11 cellular contexts compared by ENCODE assay signal in the genomic region with DNA sequence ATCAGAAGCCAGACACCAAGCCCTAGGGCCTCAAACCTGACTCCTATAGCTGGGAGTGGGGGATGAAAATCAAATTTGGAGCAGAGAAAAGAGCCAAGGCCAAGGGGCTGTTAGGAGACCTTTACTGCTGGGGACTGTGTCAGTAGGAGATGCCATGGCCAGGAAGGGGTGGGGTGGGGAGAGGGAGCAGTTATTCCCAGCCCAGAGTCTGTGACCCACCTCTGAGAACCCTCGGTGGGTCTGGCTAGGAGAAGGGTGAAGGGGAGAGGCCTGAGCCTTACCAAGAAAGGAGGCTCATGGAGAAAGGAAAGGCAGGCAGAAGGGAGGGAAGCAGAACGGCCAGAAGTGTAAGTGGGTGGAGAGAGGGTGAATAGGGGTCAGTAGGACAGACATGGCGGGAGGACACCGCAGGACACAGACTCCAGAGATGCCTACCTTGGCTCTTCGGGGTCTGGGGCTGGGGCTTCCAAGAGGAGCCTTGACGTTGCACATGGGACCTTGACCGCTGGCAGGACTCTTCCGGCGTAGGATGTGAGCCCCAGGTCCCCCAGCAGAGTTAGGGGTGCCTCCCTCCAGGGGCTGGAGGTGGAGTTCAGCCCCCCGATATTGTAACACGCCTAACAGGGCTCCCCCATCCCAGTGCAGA. TPM values are rescaled to one million over a fixed set of nuclear protein-coding genes. Genes with fewer than 3 reads are reported as not detected.
A peak's percentile ranks its signal among the peaks of the same experiment; 100 is the strongest.
DNase-seq lines count a peak whose midpoint lies in the region; ATAC-seq and TF ChIP-seq lines count a peak whose summit lies in the region.
"Had no signal": no experiment of that assay in that cellular context is flagged by ENCODE, and none has a peak within 500 bp of the region (broad histone marks: within the 10 kb centered on the region; RNA-seq: fewer than 3 reads in every experiment).

No MANE protein-coding gene starts in this region.

- H2BK120ac ChIP-seq in IMR-90 (ENCODE audit: low read depth, low read length) = peak overlapping the region; percentile 41; the same call in 1 of the 2 replicates

- H2AK5ac ChIP-seq in IMR-90 (ENCODE audit: low read depth, low read length) = peak overlapping the region; percentile 43; the same call in 1 of the 2 replicates

- peak overlapping the region; percentile 88 for H3K4ac ChIP-seq in IMR-90 (ENCODE audit: low read depth, low read length)

- CTCF ChIA-PET in IMR-90 (lab: Yijun Ruan, JAX) = interaction anchor here (1.0 kb wide), 1 partner anchor 29 kb away, joined by 3 read pairs; no protein-coding TSS in a partner anchor

- H3K27me3 ChIP-seq in IMR-90 (ENCODE audit: control insufficient read depth, insufficient read depth, low read length) (no peaks in the 10 kb centered on the region), colonic mucosa (no peaks in the 10 kb centered on the region)

- no peak overlapping the region for H3K56ac ChIP-seq in IMR-90 (ENCODE audit: extremely low read depth, insufficient read depth, low read length)

- TF ChIP-seq POLR2A in IMR-90 (IDR thresholded peaks at IDR 0.05; ENCODE audit: low read depth, low read length) (no peak), lower leg skin (IDR thresholded peaks at IDR 0.05) (no peak)

- no peak for TF ChIP-seq CTCF in IMR-90 (conservative IDR thresholded peaks at IDR 0.05; ENCODE audit: low read depth, low read length)
- TF ChIP-seq CTCF in colonic mucosa (IDR thresholded peaks at IDR 0.05) = no peak
- no peak for TF ChIP-seq CTCF in lower leg skin (IDR thresholded peaks at IDR 0.05)

- peak overlapping the region; percentile 44 for H2BK5ac ChIP-seq in IMR-90 (ENCODE audit: low read depth, low read length, poor library complexity, severe bottlenecking)

- 0 out of 2 replicates have a peak overlapping the region, but pooled peaks have one; percentile 76 for H3K23ac ChIP-seq in IMR-90 (ENCODE audit: low read depth, low read length)

- no TSS peak for BruUV-seq in IMR-90 (replicated peaks; lab: Mats Ljungman, UMichigan)

- 0 out of 3 replicates have a peak overlapping the region, but pooled peaks have one; percentile 49 for H2BK15ac ChIP-seq in IMR-90 (ENCODE audit: low read depth, low read length)

- peak overlapping the region; percentile 94 for H2AFZ ChIP-seq in IMR-90 (replicated peaks; ENCODE audit: low read length, poor library complexity)

- H2BK20ac ChIP-seq in IMR-90 (ENCODE audit: low read depth, low read length) = peak overlapping the region; percentile 29; the same call in 1 of the 2 replicates

- 69% methylated on average over 7 of the region's 11 CpGs; no CpG with 5 or more reads in 1 of the 2 experiments for WGBS in IMR-90 (ENCODE audit: extremely low coverage in 2 of 2, insufficient read length in 1 of 2), 2 experiments
- WGBS in lower leg skin, 2 donors = 18 to 44% methylated on average over 9 to 11 of the region's 11 CpGs

- peak overlapping the region; percentile 96 for H4K8ac ChIP-seq in IMR-90 (ENCODE audit: low read depth in 2 of 2, low read length in 2 of 2)

- H4K5ac ChIP-seq in IMR-90 (ENCODE audit: low read depth, low read length) = peak overlapping the region; percentile 43

- TF ChIP-seq RAD21 in IMR-90 (IDR thresholded peaks at IDR 0.05; ENCODE audit: low read length) = no peak

- POLR2A ChIA-PET in IMR-90 (lab: Charles Lee; ENCODE audit: unreplicated experiment) = no interaction called here

- peaks cover 31% of the 10 kb centered on the region for H3K4me1 ChIP-seq in IMR-90 (ENCODE audit: control insufficient read depth, insufficient read depth, low read length)
- no peaks in the 10 kb centered on the region for H3K4me1 ChIP-seq in colonic mucosa

- DNase-seq in IMR-90 (no peak), colonic mucosa (no peak), lower leg skin (ENCODE audit: low spot score in 2 of 2) (peak in 1 of 2 donors; percentile 76), substantia nigra (lab: John Stamatoyannopoulos, UW) (peak in 1 of 49 donors; percentile 20), RPMI8226 (no peak), NCI-H1694 (lab: John Stamatoyannopoulos, UW) (no peak), COR-L47 (lab: John Stamatoyannopoulos, UW) (no peak)
- DNase-seq: activated CD4-positive, alpha-beta T cell treated with anti-CD3 and anti-CD28 coated beads, Interleukin-2, amount 50 U/mL, for 4 hours; cortex of kidney; GF-D8 had no signal

- H3K9me3 ChIP-seq in IMR-90 (ENCODE audit: control insufficient read depth, insufficient read depth, low read length) = no peaks in the 10 kb centered on the region
- no peaks in the 10 kb centered on the region for H3K9me3 ChIP-seq in colonic mucosa

- H3K9ac ChIP-seq in IMR-90 (ENCODE audit: low read depth, low read length) (peak overlapping the region; percentile 33), colonic mucosa (ENCODE audit: low read depth in 2 of 2, low read length in 2 of 2) (peak overlapping the region; percentile 40 to 59)

- H2AK9ac ChIP-seq in IMR-90 (replicated peaks; ENCODE audit: low read depth, low read length, poor library complexity) = peak overlapping the region; percentile 92

- H4K91ac ChIP-seq in IMR-90 (ENCODE audit: insufficient read depth, low read depth, low read length) = peak overlapping the region; percentile 76

- H3K79me1 ChIP-seq in IMR-90 (ENCODE audit: low read depth in 1 of 2, low read length in 2 of 2) = peaks cover 4 to 5% of the 10 kb centered on the region in 2 experiments

- H3K18ac ChIP-seq in IMR-90 (ENCODE audit: low read depth, low read length) = peak overlapping the region; percentile 26; the same call in 1 of the 2 replicates

- peak overlapping the region; percentile 71; the same call in 1 of the 2 replicates for H3K27ac ChIP-seq in IMR-90 (ENCODE audit: insufficient read depth, low read length)
- peak overlapping the region; percentile 23 for H3K27ac ChIP-seq in colonic mucosa
- H3K27ac ChIP-seq in substantia nigra (ENCODE audit: low read depth, low read length, poor library complexity, severe bottlenecking) = peak overlapping the region; percentile 100

- peak overlapping the region; percentile 88 for H3K14ac ChIP-seq in IMR-90 (replicated peaks; ENCODE audit: low read depth, low read length)

- dilution Hi-C loops in IMR-90 (cut with HindIII; ENCODE audit: low sequenced_read_pairs, unreplicated experiment) = no loop called here

- peaks cover 17% of the 10 kb centered on the region for H3K9me1 ChIP-seq in IMR-90 (ENCODE audit: insufficient read depth, low read length)

- ATAC-seq in IMR-90 (ENCODE audit: low read depth) = no peak
- no peak for ATAC-seq in HG03354 (IDR thresholded peaks at IDR 0.05; ENCODE audit: poor library complexity, severe bottlenecking, unreplicated experiment)

- in situ Hi-C loops in IMR-90 (cut with MboI; ENCODE audit: low sequenced_read_pairs) = no loop called here

- H3K4me2 ChIP-seq in IMR-90 (ENCODE audit: low read depth, low read length) = peak overlapping the region; percentile 70

- intact Hi-C loops in IMR-90 (cut with micrococcal nuclease) = no loop called here
- intact Hi-C loops in colonic mucosa (cut with DNase I) = loop anchor here (10.0 kb wide), 2 partner anchors 107 to 187 kb away; partner anchors contain the start of gene MPZ
- intact Hi-C loops in lower leg skin (cut with DNase I; ENCODE audit: low total_unique reads) = no loop called here

- H3K4me3 ChIP-seq in IMR-90 (ENCODE audit: insufficient read depth, low read depth, low read length) (no peak overlapping the region), colonic mucosa (peak overlapping the region; percentile 24), lower leg skin (ENCODE audit: low read depth, poor library complexity, severe bottlenecking) (peak overlapping the region; percentile 24)

- no peaks in the 10 kb centered on the region for H4K20me1 ChIP-seq in IMR-90 (ENCODE audit: insufficient read depth, low read length)

- H3K36me3 ChIP-seq in IMR-90 (ENCODE audit: control insufficient read depth, insufficient read depth, low read length) (no peaks in the 10 kb centered on the region), colonic mucosa (no peaks in the 10 kb centered on the region)

TF ChIP-seq in IMR-90, 13 proteins besides CTCF, POLR2A, EP300 and RAD21 (continues in another document):
- no peak for TF ChIP-seq RCOR1 (IDR thresholded peaks at IDR 0.05; ENCODE audit: insufficient replicate concordance, low read length)

RNA-seq across cellular contexts. Expression of gene ADAMTS4, which starts 1.2 kb away (rescaled TPM):
- total RNA-seq in IMR-90 (2012; rRNA removed) (0.28 and 0.72 TPM in 2 replicates), colonic mucosa (10 to 100 TPM in 1 of 2 donors, under 1 TPM in 1; 0.57 to 14.0 TPM), lower leg skin (10 to 100 TPM in 1 of 4 donors, 1 to 10 TPM in 2, under 1 TPM in 1; 0.20 to 15.3 (median 4.2) TPM)
- 0.39 and 0.40 TPM in 2 replicates for polyA plus RNA-seq in IMR-90 (2012; rRNA removed)
- polyA plus RNA-seq in IMR-90 (2012; cell fraction: cytosol; rRNA removed) = 0.25 and 0.40 TPM in 2 replicates
- 1.4 and 1.6 TPM in 2 replicates for polyA plus RNA-seq in IMR-90 (2012; cell fraction: nucleus; rRNA removed; ENCODE audit: low replicate concordance)

RNA-seq across cellular contexts. Expression of gene NDUFS2, which starts 4.5 kb away (rescaled TPM):
- total RNA-seq in IMR-90 (2012; rRNA removed) (85.5 and 122 TPM in 2 replicates), colonic mucosa (100 to 1,000 TPM; 167 to 169 TPM), lower leg skin (100 to 1,000 TPM in 3 of 4 donors, 10 to 100 TPM in 1; 88.7 to 127 (median 106) TPM)
- polyA plus RNA-seq in IMR-90 (2012; rRNA removed) = 101 and 103 TPM in 2 replicates
- 83.0 and 100.0 TPM in 2 replicates for polyA plus RNA-seq in IMR-90 (2012; cell fraction: cytosol; rRNA removed)
- 67.4 and 101 TPM in 2 replicates for polyA plus RNA-seq in IMR-90 (2012; cell fraction: nucleus; rRNA removed; ENCODE audit: low replicate concordance)

RNA-seq across cellular contexts. Expression of gene FCER1G, which starts 17.4 kb away (rescaled TPM):
- not detected in 2 replicates for total RNA-seq in IMR-90 (2012; rRNA removed)
- 0.44 and 0.57 TPM in 2 replicates for polyA plus RNA-seq in IMR-90 (2012; rRNA removed)
- 0.94 TPM in 1 of 2 replicates, not detected in the other for polyA plus RNA-seq in IMR-90 (2012; cell fraction: cytosol; rRNA removed)
- polyA plus RNA-seq in IMR-90 (2012; cell fraction: nucleus; rRNA removed; ENCODE audit: low replicate concordance) = 0.34 and 0.86 TPM in 2 replicates
- 10 to 100 TPM in 1 of 2 donors, 1 to 10 TPM in 1; 6.6 to 16.0 TPM for total RNA-seq in colonic mucosa
- 10 to 100 TPM in 2 of 4 donors, 1 to 10 TPM in 2; 5.0 to 31.9 (median 17.9) TPM for total RNA-seq in lower leg skin

RNA-seq across cellular contexts. Expression of gene B4GALT3, which starts 20.4 kb away (rescaled TPM):
- 11.4 and 19.9 TPM in 2 replicates for total RNA-seq in IMR-90 (2012; rRNA removed)
- polyA plus RNA-seq in IMR-90 (2012; rRNA removed) = 36.0 and 41.5 TPM in 2 replicates
- 43.6 and 51.8 TPM in 2 replicates for polyA plus RNA-seq in IMR-90 (2012; cell fraction: cytosol; rRNA removed)
- 67.0 and 75.3 TPM in 2 replicates for polyA plus RNA-seq in IMR-90 (2012; cell fraction: nucleus; rRNA removed; ENCODE audit: low replicate concordance)
- 10 to 100 TPM; 30.3 to 34.8 TPM for total RNA-seq in colonic mucosa
- 10 to 100 TPM; 40.9 to 49.9 (median 44.0) TPM for total RNA-seq in lower leg skin

RNA-seq across cellular contexts. Expression of gene APOA2, which starts 25.7 kb away (rescaled TPM):
- total RNA-seq in IMR-90 (2012; rRNA removed) = not detected in 2 replicates
- not detected in 2 replicates for polyA plus RNA-seq in IMR-90 (2012; rRNA removed)
- polyA plus RNA-seq in IMR-90 (2012; cell fraction: cytosol; rRNA removed) = not detected in 2 replicates
- not detected in 2 replicates for polyA plus RNA-seq in IMR-90 (2012; cell fraction: nucleus; rRNA removed; ENCODE audit: low replicate concordance)
- 1 to 10 TPM in 1 of 2 donors, not detected in 1; 5.1 TPM for total RNA-seq in colonic mucosa
- total RNA-seq in lower leg skin = not detected

Comparison
In these comparisons a context has a peak if more than half of its experiments do, and no peak if none do; other contexts are left out.
1. H3K27ac ChIP-seq: peak in every context shown above with its lines; median percentile 100 in substantia nigra; 71 in IMR-90; 23 in colonic mucosa.